8 cellular contexts compared by ENCODE assay signal in genomic region chr6:11094411-11094851, GRCh38. TPM values are rescaled to one million over a fixed set of nuclear protein-coding genes. Genes with fewer than 3 reads are reported as not detected.
DNase-seq lines count a peak whose midpoint lies in the region; ATAC-seq and TF ChIP-seq lines count a peak whose summit lies in the region.

No MANE protein-coding gene starts in this region.

- peaks cover 16 to 18% of the 10 kb centered on the region in 2 donors for H3K4me1 ChIP-seq in gastrocnemius medialis

- no peaks in the 10 kb centered on the region for H3K27me3 ChIP-seq in gastrocnemius medialis

- ATAC-seq in GM19372 (IDR thresholded peaks at IDR 0.05; ENCODE audit: low read depth, unreplicated experiment) (peak; percentile 28), HG03442 (IDR thresholded peaks at IDR 0.05; ENCODE audit: unreplicated experiment) (peak; percentile 29), gastrocnemius medialis (peak; percentile 44 to 47)

- H3K9me3 ChIP-seq in gastrocnemius medialis: no peaks in the 10 kb centered on the region

- TF ChIP-seq CTCF in gastrocnemius medialis (IDR thresholded peaks at IDR 0.05 in 4 of 5, conservative IDR thresholded peaks at IDR 0.05 in 1 of 5): no peak

- H3K4me3 ChIP-seq in iPS-11a (ENCODE audit: low read depth, low read length) (peak overlapping the region; percentile 59), gastrocnemius medialis (peak overlapping the region; percentile 78 to 91 (median 86))

- intact Hi-C loops in gastrocnemius medialis (cut with DNase I; ENCODE audit: low total_unique reads): loop anchor here (5.0 kb wide), 1 partner anchor 138 kb away; the partner anchor contains the start of gene NEDD9

- peak overlapping the region; percentile 94 to 97 (median 95) for H3K27ac ChIP-seq in gastrocnemius medialis

- H3K36me3 ChIP-seq in gastrocnemius medialis: no peaks in the 10 kb centered on the region

- in situ Hi-C loops in gastrocnemius medialis (cut with MboI; ENCODE audit: low sequenced_read_pairs in 4 of 4): no loop called here

- DNase-seq in DMS53 (lab: John Stamatoyannopoulos, UW) (peak; percentile 68), RKO (ENCODE audit: low spot score) (peak; percentile 57), amniotic epithelial cell (ENCODE audit: low read depth) (peak; percentile 55), gastrocnemius medialis (peak in 1 of 2 donors; percentile 36), NCI-H1048 (lab: John Stamatoyannopoulos, UW) (no peak)

- TF ChIP-seq POLR2A in gastrocnemius medialis (IDR thresholded peaks at IDR 0.05): no peak

RNA-seq across cellular contexts. Expression of gene SMIM13, which starts 0.8 kb away (rescaled TPM):
- total RNA-seq in gastrocnemius medialis: 10 to 100 TPM in 3 of 4 donors, 1 to 10 TPM in 1; 9.9 to 12.8 (median 12.3) TPM

RNA-seq across cellular contexts. Expression of gene ERVFRD-1, which starts 17.1 kb away (rescaled TPM):
- total RNA-seq in gastrocnemius medialis: not detected

RNA-seq across cellular contexts. Expression of gene ELOVL2, which starts 50.3 kb away (rescaled TPM):
- total RNA-seq in gastrocnemius medialis: 1 to 10 TPM in 1 of 4 donors, under 1 TPM in 3; 0.07 to 1.1 (median 0.31) TPM
